In the genomic region with DNA sequence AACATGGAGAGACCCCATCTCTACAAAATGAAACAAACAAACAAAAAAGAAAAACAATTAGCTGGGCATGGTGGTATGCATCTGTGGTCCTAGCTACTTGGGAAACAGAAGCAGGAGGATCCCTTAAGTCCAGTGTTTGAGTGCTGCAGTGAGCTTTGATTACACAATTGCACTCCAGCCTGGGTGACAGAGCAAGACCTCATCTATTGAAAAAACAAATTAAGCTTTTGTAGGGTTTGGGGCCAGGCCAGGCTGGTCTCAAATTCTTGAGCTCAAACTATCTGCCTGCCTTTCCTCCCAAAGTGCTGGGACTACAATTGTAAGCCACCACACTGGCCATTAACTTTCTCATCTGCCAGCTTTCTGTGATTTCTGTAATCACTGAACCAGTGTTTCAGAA, we compare ENCODE assay signal across 23 cellular contexts. TPM values are rescaled to one million over a fixed set of nuclear protein-coding genes. Genes with fewer than 3 reads are reported as not detected.
DNase-seq lines count a peak whose midpoint lies in the region; ATAC-seq and TF ChIP-seq lines count a peak whose summit lies in the region.
"Had no signal": no experiment of that assay in that cellular context is flagged by ENCODE, and none has a peak within 500 bp of the region (broad histone marks: within the 10 kb centered on the region; RNA-seq: fewer than 3 reads in every experiment).

No MANE protein-coding gene starts in this region.

- H3K4me1 ChIP-seq in left ventricle myocardium inferior, result peaks cover 37% of the 10 kb centered on the region
- H3K4me1 ChIP-seq in right cardiac atrium (ENCODE audit: control insufficient read depth, insufficient read depth, low read length), result peaks cover 2% of the 10 kb centered on the region
- H3K4me1 ChIP-seq: psoas muscle had no signal

- H3K4me3 ChIP-seq in left ventricle myocardium inferior (no peak overlapping the region), right cardiac atrium (ENCODE audit: low read length) (no peak overlapping the region)
- H3K4me3 ChIP-seq: coronary artery, esophagus squamous epithelium, HAP-1, psoas muscle, SK-N-MC, suprapubic skin had no signal

- peaks cover 13% of the 10 kb centered on the region for H3K36me3 ChIP-seq in left ventricle myocardium inferior
- H3K36me3 ChIP-seq: brain microvascular endothelial cell, HAP-1 had no signal

- H3K9me3 ChIP-seq in left ventricle myocardium inferior (replicated peaks), result no peaks in the 10 kb centered on the region
- no peaks in the 10 kb centered on the region for H3K9me3 ChIP-seq in right cardiac atrium (ENCODE audit: control insufficient read depth, low read length)
- H3K9me3 ChIP-seq: esophagus squamous epithelium, HAP-1, neutrophil, psoas muscle, suprapubic skin had no signal

- H3K27me3 ChIP-seq in left ventricle myocardium inferior (ENCODE audit: low read depth), result no peaks in the 10 kb centered on the region
- H3K27me3 ChIP-seq in right cardiac atrium (ENCODE audit: control insufficient read depth, insufficient read depth), result no peaks in the 10 kb centered on the region
- no peaks in the 10 kb centered on the region for H3K27me3 ChIP-seq in layer of hippocampus (ENCODE audit: control insufficient read depth, insufficient read depth, low read length)
- H3K27me3 ChIP-seq: brain microvascular endothelial cell, esophagus squamous epithelium, neutrophil, suprapubic skin had no signal

- intact Hi-C loops in left ventricle myocardium inferior (cut with micrococcal nuclease), result no loop called here
- intact Hi-C loops in right cardiac atrium (cut with DNase I), result no loop called here

- ATAC-seq in right cardiac atrium (no peak), HG02642 (IDR thresholded peaks at IDR 0.05; ENCODE audit: poor library complexity, unreplicated experiment) (no peak), GM18519 (IDR thresholded peaks at IDR 0.05; ENCODE audit: low FRiP score, unreplicated experiment) (no peak)
- ATAC-seq: psoas muscle; stimulated activated effector memory CD8-positive, alpha-beta T cell treated with anti-CD3 and anti-CD28 coated beads, Interleukin-12 subunit alpha, Interleukin-12 subunit beta, amount 100 ng/mL, for 72 hours had no signal

- peak overlapping the region; percentile 38 for H3K27ac ChIP-seq in left ventricle myocardium inferior (replicated peaks)
- no peak overlapping the region for H3K27ac ChIP-seq in right cardiac atrium (ENCODE audit: low read length)
- H3K27ac ChIP-seq in caudate nucleus (ENCODE audit: low read depth, low read length), result peak overlapping the region; percentile 67
- H3K27ac ChIP-seq in layer of hippocampus (ENCODE audit: low read depth, low read length), result peak overlapping the region; percentile 67
- H3K27ac ChIP-seq: brain microvascular endothelial cell, coronary artery, esophagus squamous epithelium, neutrophil, psoas muscle, SK-N-MC had no signal

- DNase-seq in left ventricle myocardium inferior (no peak), right cardiac atrium (no peak), caudate nucleus (lab: John Stamatoyannopoulos, UW) (peak in 5 of 61 donors; percentile 6 to 28 (median 17)), COLO829 (ENCODE audit: low spot score) (no peak), COR-L47 (lab: John Stamatoyannopoulos, UW) (no peak)
- DNase-seq: activated CD4-positive, alpha-beta T cell treated with anti-CD3 and anti-CD28 coated beads, Interleukin-2, amount 50 U/mL, for 4 hours; brain microvascular endothelial cell; esophagus squamous epithelium; kidney glomerular epithelial cell; NCI-H345; NCI-H748 treated with DMSO at 0.1 percent for 48 hours; psoas muscle; small intestine; stimulated activated CD4-positive, alpha-beta T cell treated with anti-CD3 and anti-CD28 coated beads, Interleukin-2, amount 100 ng/mL, for 24 hours had no signal

- TF ChIP-seq CTCF in left ventricle myocardium inferior (IDR thresholded peaks at IDR 0.05; ENCODE audit: borderline replicate concordance), result no peak

RNA-seq across cellular contexts. Expression of gene NIPAL3, which starts 27.2 kb away (rescaled TPM):
- total RNA-seq in left ventricle myocardium inferior (30.1 TPM), right cardiac atrium (10 to 100 TPM; 24.4 to 35.6 (median 35.3) TPM)
- 12.8 TPM for polyA plus RNA-seq in right cardiac atrium

RNA-seq across cellular contexts. Expression of gene STPG1, which starts 29.2 kb away (rescaled TPM):
- total RNA-seq in left ventricle myocardium inferior, result 4.9 TPM
- total RNA-seq in right cardiac atrium, result 1 to 10 TPM; 5.4 to 8.3 (median 7.3) TPM
- 3.9 TPM for polyA plus RNA-seq in right cardiac atrium

RNA-seq across cellular contexts. Expression of gene RCAN3, which starts 59.9 kb away (rescaled TPM):
- total RNA-seq in left ventricle myocardium inferior (4.9 TPM), right cardiac atrium (1 to 10 TPM; 5.7 to 6.6 (median 6.3) TPM)
- polyA plus RNA-seq in right cardiac atrium, result 2.1 TPM
